6 cellular contexts compared by ENCODE assay signal in genomic region chr19:35775046-35775297, GRCh38. TPM values are rescaled to one million over a fixed set of nuclear protein-coding genes. Genes with fewer than 3 reads are reported as not detected.
DNase-seq lines count a peak whose midpoint lies in the region; ATAC-seq, FAIRE-seq and TF ChIP-seq lines count a peak whose summit lies in the region.

No MANE protein-coding gene starts in this region.

- DNase-seq in cardiac fibroblast (ENCODE audit: low read depth in 2 of 2) (no peak), osteoblast (ENCODE audit: insufficient read length, low spot score, missing footprints) (no peak), GM12891 (ENCODE audit: insufficient read length, low spot score) (no peak)

- no peak for TF ChIP-seq POLR2A in GM12891 (IDR thresholded peaks at IDR 0.05; ENCODE audit: low read depth, low read length)

- peaks cover 2% of the 10 kb centered on the region for H3K79me2 ChIP-seq in osteoblast (ENCODE audit: insufficient read depth, low read length)

- peak; percentile 5 for ATAC-seq in HG03045 (IDR thresholded peaks at IDR 0.05; ENCODE audit: unreplicated experiment)
- no peak for ATAC-seq in HG03442 (IDR thresholded peaks at IDR 0.05; ENCODE audit: unreplicated experiment)
- no peak for ATAC-seq in HG03457 (IDR thresholded peaks at IDR 0.05; ENCODE audit: unreplicated experiment)

- H3K36me3 ChIP-seq in osteoblast (ENCODE audit: insufficient read depth, low read length), result no peaks in the 10 kb centered on the region

- no peak for TF ChIP-seq CTCF in cardiac fibroblast (IDR thresholded peaks at IDR 0.05; ENCODE audit: low read depth, low read length)
- no peak for TF ChIP-seq CTCF in osteoblast (IDR thresholded peaks at IDR 0.05; ENCODE audit: extremely low read depth, low read depth, low read length)

- H3K9me3 ChIP-seq in osteoblast (ENCODE audit: low read depth, low read length), result no peaks in the 10 kb centered on the region

- peak overlapping the region; percentile 66 for H2AFZ ChIP-seq in osteoblast (ENCODE audit: low read length)

- no peak overlapping the region for H3K27ac ChIP-seq in osteoblast (ENCODE audit: low read depth, low read length)

- no peaks in the 10 kb centered on the region for H4K20me1 ChIP-seq in osteoblast (ENCODE audit: insufficient read depth, low read length)

- peak overlapping the region; percentile 90 for H3K4me2 ChIP-seq in osteoblast (ENCODE audit: insufficient read depth, low read length)

- H3K4me1 ChIP-seq in osteoblast (ENCODE audit: insufficient read depth, low read length), result peaks cover 7% of the 10 kb centered on the region

- FAIRE-seq in GM12891 (lab: Jason Lieb, UNC), result no peak

- H3K4me3 ChIP-seq in cardiac fibroblast (replicated peaks in 1 of 2; ENCODE audit: low read depth in 2 of 2, low read length in 2 of 2) (peak overlapping the region; percentile 8 to 37), osteoblast (ENCODE audit: insufficient read depth, low read length) (peak overlapping the region; percentile 79)

- no peaks in the 10 kb centered on the region for H3K27me3 ChIP-seq in osteoblast (ENCODE audit: insufficient read depth, low read length)

TF ChIP-seq in GM12891, 5 proteins besides CTCF, POLR2A, EP300 and RAD21:
- TF ChIP-seq TAF1 (IDR thresholded peaks at IDR 0.05; ENCODE audit: low read depth, low read length), result no peak
TF ChIP-seq in GM12891: peak in this region for 0.

RNA-seq across cellular contexts. Expression of gene ARHGAP33, which starts 0.4 kb away (rescaled TPM):
- 2.2 and 2.4 TPM in 2 replicates for total RNA-seq in osteoblast
- 23.5 TPM for polyA plus RNA-seq in GM12891 (2012; ENCODE audit: low read depth, missing spikeins)

RNA-seq across cellular contexts. Expression of gene PROSER3, which starts 17.0 kb away (rescaled TPM):
- total RNA-seq in osteoblast, result 5.8 and 6.2 TPM in 2 replicates
- polyA plus RNA-seq in GM12891 (2012; ENCODE audit: low read depth, missing spikeins), result 7.9 TPM

RNA-seq across cellular contexts. Expression of gene HSPB6, which starts 18.1 kb away (rescaled TPM):
- total RNA-seq in osteoblast, result 9.1 and 14.5 TPM in 2 replicates
- 0.15 TPM for polyA plus RNA-seq in GM12891 (2012; ENCODE audit: low read depth, missing spikeins)

RNA-seq across cellular contexts. Expression of gene LIN37, which starts 26.6 kb away (rescaled TPM):
- 9.0 and 13.6 TPM in 2 replicates for total RNA-seq in osteoblast
- polyA plus RNA-seq in GM12891 (2012; ENCODE audit: low read depth, missing spikeins), result 9.9 TPM

RNA-seq across cellular contexts. Expression of gene PSENEN, which starts 29.5 kb away (rescaled TPM):
- total RNA-seq in osteoblast, result 8.8 and 11.6 TPM in 2 replicates
- polyA plus RNA-seq in GM12891 (2012; ENCODE audit: low read depth, missing spikeins), result 31.0 TPM
